Comparison of ENCODE assay signal across 14 cellular contexts in genomic region chr13:85528578-85529215, GRCh38.
DNase-seq lines count a peak whose midpoint lies in the region; ATAC-seq, FAIRE-seq and TF ChIP-seq lines count a peak whose summit lies in the region.
"Had no signal": no experiment of that assay in that cellular context is flagged by ENCODE, and none has a peak within 500 bp of the region (broad histone marks: within the 10 kb centered on the region; RNA-seq: fewer than 3 reads in every experiment).

No MANE protein-coding gene starts in this region.

- ATAC-seq in HG03460 (IDR thresholded peaks at IDR 0.05; ENCODE audit: unreplicated experiment) (no peak), heart right ventricle (no peak), HG03457 (IDR thresholded peaks at IDR 0.05; ENCODE audit: unreplicated experiment) (no peak)
- ATAC-seq: gastrocnemius medialis had no signal

- H3K27ac ChIP-seq in AG04450 (ENCODE audit: low read depth, low read length): peak overlapping the region; percentile 48
- H3K27ac ChIP-seq in brain microvascular endothelial cell: peak overlapping the region; percentile 23
- H3K27ac ChIP-seq in heart right ventricle: no peak overlapping the region
- H3K27ac ChIP-seq: C4-2B, gastrocnemius medialis, vagina had no signal

- POLR2A ChIA-PET in AG04450 (lab: Yijun Ruan, JAX): interaction anchor here (1.9 kb wide), 1 partner anchor 31 kb away, joined by 10 read pairs; no protein-coding TSS in a partner anchor

- WGBS in heart right ventricle, 2 donors: 43 to 58% methylated on average over 3 of the region's 3 CpGs

- intact Hi-C loops in heart right ventricle (cut with DNase I): no loop called here

- CTCF ChIA-PET in AG04450 (lab: Charles Lee): interaction anchor here (1.1 kb wide), 1 partner anchor 271 kb away, joined by 4 read pairs; the partner anchor contains the start of gene SLITRK6

- H3K36me3 ChIP-seq in brain microvascular endothelial cell (replicated peaks) (no peaks in the 10 kb centered on the region), kidney epithelial cell (ENCODE audit: control insufficient read depth, insufficient read depth, low read length) (no peaks in the 10 kb centered on the region), heart right ventricle (no peaks in the 10 kb centered on the region)
- H3K36me3 ChIP-seq: gastrocnemius medialis, sigmoid colon, vagina had no signal

- DNase-seq in AG04450 (ENCODE audit: low read depth, low spot score): peak; percentile 65
- DNase-seq in HTR-8/SVneo (ENCODE audit: insufficient read length, low spot score): peak; percentile 17
- DNase-seq in brain microvascular endothelial cell: peak; percentile 59
- DNase-seq in kidney epithelial cell (ENCODE audit: low read depth): peak; percentile 9
- no peak for DNase-seq in heart right ventricle
- DNase-seq in NCI-H1092 (lab: John Stamatoyannopoulos, UW): no peak
- DNase-seq: gastrocnemius medialis, NCI-H187 treated with DMSO at 0.1 percent for 48 hours, sigmoid colon had no signal

- no peaks in the 10 kb centered on the region for H3K27me3 ChIP-seq in AG04450 (ENCODE audit: control insufficient read depth, insufficient read depth, low read length)
- no peaks in the 10 kb centered on the region for H3K27me3 ChIP-seq in brain microvascular endothelial cell (replicated peaks)
- H3K27me3 ChIP-seq in kidney epithelial cell (ENCODE audit: control insufficient read depth, insufficient read depth, low read length): no peaks in the 10 kb centered on the region
- H3K27me3 ChIP-seq in heart right ventricle: no peaks in the 10 kb centered on the region
- H3K27me3 ChIP-seq: gastrocnemius medialis, sigmoid colon, vagina had no signal

- TF ChIP-seq CTCF in AG04450 (IDR thresholded peaks at IDR 0.05; ENCODE audit: low read depth, low read length): no peak
- no peak for TF ChIP-seq CTCF in brain microvascular endothelial cell (IDR thresholded peaks at IDR 0.05; ENCODE audit: low read depth, low read length, missing control alignments)
- no peak for TF ChIP-seq CTCF in kidney epithelial cell (IDR thresholded peaks at IDR 0.05; ENCODE audit: insufficient read depth, low read length, poor library complexity, severe bottlenecking)
- TF ChIP-seq CTCF in heart right ventricle (IDR thresholded peaks at IDR 0.05): no peak

- H3K9me3 ChIP-seq in AG04450 (ENCODE audit: control insufficient read depth, insufficient read depth, low read length) (no peaks in the 10 kb centered on the region), heart right ventricle (no peaks in the 10 kb centered on the region)
- H3K9me3 ChIP-seq: gastrocnemius medialis, sigmoid colon, vagina had no signal

- H3K4me1 ChIP-seq in heart right ventricle: no peaks in the 10 kb centered on the region
- H3K4me1 ChIP-seq: gastrocnemius medialis, vagina had no signal

- FAIRE-seq in HTR-8/SVneo (lab: Jason Lieb, UNC): no peak
- FAIRE-seq: TTC549 had no signal

- H3K4me3 ChIP-seq in AG04450 (ENCODE audit: low read depth, low read length) (peak overlapping the region; percentile 5; the same call in 1 of the 2 replicates), brain microvascular endothelial cell (ENCODE audit: low read depth, low read length) (no peak overlapping the region), kidney epithelial cell (ENCODE audit: low read depth, low read length) (no peak overlapping the region), heart right ventricle (no peak overlapping the region)
- H3K4me3 ChIP-seq: gastrocnemius medialis, sigmoid colon, vagina had no signal

- in situ Hi-C loops in brain microvascular endothelial cell (cut with HindIII; ENCODE audit: low pct_ligation_motif_present, low sequenced_read_pairs): no loop called here

Comparison
In these comparisons a context has a peak if more than half of its experiments do, and no peak if none do; other contexts are left out.
1. DNase-seq: peak in AG04450 (single experiment), HTR-8/SVneo (single experiment), brain microvascular endothelial cell (single experiment) and kidney epithelial cell (single experiment); none in heart right ventricle (0 of 2) and NCI-H1092 (single experiment).
2. H3K27ac ChIP-seq: peak in AG04450 (single experiment) and brain microvascular endothelial cell (single experiment); none in heart right ventricle (0 of 10).